7 cellular contexts compared by ENCODE assay signal in the genomic region with DNA sequence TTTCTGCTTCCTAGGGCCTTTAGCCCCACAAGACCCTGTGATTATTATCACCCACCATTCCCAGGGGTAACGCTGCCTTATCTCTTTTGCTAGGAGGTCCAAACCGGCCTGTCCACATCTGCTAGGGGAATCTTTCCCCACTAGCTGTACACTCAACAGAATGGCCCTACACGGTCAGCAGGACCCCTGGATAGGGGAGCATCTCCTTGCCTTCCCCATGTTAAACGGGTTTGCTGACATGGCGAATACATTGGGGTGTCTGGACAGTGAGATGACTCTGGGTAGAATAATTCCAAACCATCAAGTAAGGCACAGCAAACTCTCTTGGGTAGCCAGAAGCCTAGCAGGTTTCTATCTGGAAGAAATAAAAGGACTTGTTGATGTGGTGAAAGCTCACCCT. TPM values are rescaled to one million over a fixed set of nuclear protein-coding genes. Genes with fewer than 3 reads are reported as not detected.
A peak's percentile ranks its signal among the peaks of the same experiment; 100 is the strongest.
DNase-seq lines count a peak whose midpoint lies in the region; ATAC-seq, FAIRE-seq and TF ChIP-seq lines count a peak whose summit lies in the region.

No MANE protein-coding gene starts in this region.

- H3K9me3 ChIP-seq in H9 (ENCODE audit: control insufficient read depth, low read depth, low read length) (no peaks in the 10 kb centered on the region), SU-DHL-6 (ENCODE audit: insufficient read depth, low read length) (no peaks in the 10 kb centered on the region), aorta (ENCODE audit: control insufficient read depth, low read length) (no peaks in the 10 kb centered on the region)

- no peak for DNase-seq in H9
- DNase-seq in fibroblast of the aortic adventitia (ENCODE audit: low read depth): no peak
- DNase-seq in H54 (ENCODE audit: insufficient read length, low spot score): no peak
- no peak for DNase-seq in AG08395 (ENCODE audit: low spot score)
- DNase-seq in aorta: no peak

- no peak overlapping the region for H3K18ac ChIP-seq in H9 (ENCODE audit: insufficient read length, low read depth, low read length)

- peaks cover 8 to 10% of the 10 kb centered on the region in 2 experiments for H3K4me1 Mint-ChIP-seq in H9

- no peaks in the 10 kb centered on the region for H3K27me3 ChIP-seq in H9 (ENCODE audit: insufficient read depth, low read length)
- no peaks in the 10 kb centered on the region for H3K27me3 ChIP-seq in SU-DHL-6 (ENCODE audit: low read length)
- no peaks in the 10 kb centered on the region for H3K27me3 ChIP-seq in aorta (ENCODE audit: control insufficient read depth in 1 of 2, insufficient read depth in 2 of 2, low read length in 1 of 2)

- H3K9me3 Mint-ChIP-seq in H9: no peaks in the 10 kb centered on the region

- H3K36me3 ChIP-seq in SU-DHL-6 (ENCODE audit: low read length): no peaks in the 10 kb centered on the region
- no peaks in the 10 kb centered on the region for H3K36me3 ChIP-seq in aorta (ENCODE audit: control insufficient read depth in 1 of 2, insufficient read depth in 2 of 2, low read length in 1 of 2)

- no peak overlapping the region for H3K14ac ChIP-seq in H9 (ENCODE audit: insufficient read depth, low read length)

- H3K4me1 ChIP-seq in H9 (ENCODE audit: insufficient read depth, low read length) (no peaks in the 10 kb centered on the region), aorta (ENCODE audit: control insufficient read depth in 1 of 2, insufficient read depth in 2 of 2, low read length in 2 of 2) (no peaks in the 10 kb centered on the region)

- no peaks in the 10 kb centered on the region for H3K9me2 ChIP-seq in SU-DHL-6 (replicated peaks; ENCODE audit: insufficient read depth, low read length)

- peak overlapping the region; percentile 82 for H3K4me3 ChIP-seq in SU-DHL-6 (ENCODE audit: insufficient read depth, low read length, poor library complexity, severe bottlenecking)
- peak overlapping the region; percentile 94 for H3K4me3 ChIP-seq in fibroblast of the aortic adventitia (ENCODE audit: low read depth, low read length)
- peak overlapping the region in 6 of 7 experiments; percentile 38 to 70 (median 55) for H3K4me3 ChIP-seq in skin epidermis
- no peak overlapping the region for H3K4me3 ChIP-seq in aorta (ENCODE audit: low read length in 2 of 2)

- H2AFZ ChIP-seq in H9 (ENCODE audit: low read length): no peak overlapping the region
- no peak overlapping the region for H2AFZ ChIP-seq in SU-DHL-6 (ENCODE audit: low read depth, low read length, severe bottlenecking)

- H3K23ac ChIP-seq in H9 (ENCODE audit: insufficient read length, low read depth, low read length): no peak overlapping the region

- no peaks in the 10 kb centered on the region for H4K20me1 ChIP-seq in H9 (ENCODE audit: control insufficient read depth, insufficient read depth, insufficient read length)
- H4K20me1 ChIP-seq in SU-DHL-6 (ENCODE audit: low read depth, low read length): no peaks in the 10 kb centered on the region

- no peaks in the 10 kb centered on the region for H3K27me3 Mint-ChIP-seq in H9 (ENCODE audit: low read depth)

- H2BK120ac ChIP-seq in H9 (ENCODE audit: low read depth, low read length, poor library complexity, severe bottlenecking): no peak overlapping the region

- H3K56ac ChIP-seq in H9 (ENCODE audit: insufficient read length, low read depth, low read length): no peak overlapping the region

- H3T11ph ChIP-seq in H9 (ENCODE audit: low read length): no peak overlapping the region

- H2BK15ac ChIP-seq in H9 (ENCODE audit: low read depth, low read length): no peak overlapping the region

- no peak overlapping the region for H4K8ac ChIP-seq in H9 (replicated peaks; ENCODE audit: insufficient read length, low read depth, low read length)

- H3K36me3 Mint-ChIP-seq in H9 (ENCODE audit: insufficient read depth in 1 of 3, low read depth in 3 of 3): peaks cover 6 to 25% (median 17%) of the 10 kb centered on the region in 3 experiments; a peak in 6 of 7 replicates

- H3K9ac ChIP-seq in H9 (ENCODE audit: extremely low read depth, insufficient read length, low read length) (peak overlapping the region; percentile 82), SU-DHL-6 (ENCODE audit: low read length) (peak overlapping the region; percentile 74)

- no peak for FAIRE-seq in H54 (lab: Jason Lieb, UNC)

- no peaks in the 10 kb centered on the region for H3F3A ChIP-seq in SU-DHL-6 (ENCODE audit: insufficient read depth)

- H3K4me3 Mint-ChIP-seq in H9: peak overlapping the region; percentile 97

- H2BK20ac ChIP-seq in H9 (ENCODE audit: low read depth, low read length, poor library complexity, severe bottlenecking): no peak overlapping the region

- H4K91ac ChIP-seq in H9 (ENCODE audit: insufficient read length, low read depth, low read length): no peak overlapping the region

- no CpG with 5 or more reads among the region's 5 CpGs for WGBS in H9 (ENCODE audit: extremely low coverage, insufficient read length, low lambda C conversion rate)
- WGBS in aorta, 2 donors: 54 to 56% methylated on average over 5 of the region's 5 CpGs

- H3K79me1 ChIP-seq in H9 (ENCODE audit: insufficient read depth, low read depth, low read length, poor library complexity, severe bottlenecking): no peaks in the 10 kb centered on the region

- peaks cover 4% of the 10 kb centered on the region; the same call in 1 of the 2 replicates for H3K79me2 ChIP-seq in H9 (ENCODE audit: insufficient read depth, low read length)
- H3K79me2 ChIP-seq in SU-DHL-6 (ENCODE audit: insufficient read depth, low read length): peaks cover 29% of the 10 kb centered on the region

- H2BK12ac ChIP-seq in H9 (ENCODE audit: insufficient read length, low read depth, low read length): no peak overlapping the region

- peak overlapping the region in 1 of 3 experiments; percentile 98; a peak in 3 of 7 replicates for H3K27ac Mint-ChIP-seq in H9

- H3K27ac ChIP-seq in H9 (ENCODE audit: insufficient read length, low read depth, low read length) (no peak overlapping the region), SU-DHL-6 (ENCODE audit: low read depth, low read length) (no peak overlapping the region), skin epidermis (peak overlapping the region in 1 of 21 experiments; percentile 32), aorta (ENCODE audit: low read depth in 1 of 2, low read length in 2 of 2) (no peak overlapping the region)

- peaks cover 3% of the 10 kb centered on the region for H3K23me2 ChIP-seq in H9 (ENCODE audit: insufficient read length, low read depth, low read length, poor library complexity, severe bottlenecking)

- ATAC-seq in aorta (ENCODE audit: low FRiP score): no peak

- H3K4ac ChIP-seq in H9 (ENCODE audit: low read depth, low read length): no peak overlapping the region

- TF ChIP-seq CTCF in H9 (conservative IDR thresholded peaks at IDR 0.05): no peak
- no peak for TF ChIP-seq CTCF in SU-DHL-6 (IDR thresholded peaks at IDR 0.05; ENCODE audit: insufficient read depth, low read length, poor library complexity, severe bottlenecking)
- no peak for TF ChIP-seq CTCF in fibroblast of the aortic adventitia (IDR thresholded peaks at IDR 0.05; ENCODE audit: insufficient read depth, low read length)

- H2BK5ac ChIP-seq in H9 (ENCODE audit: insufficient read length, low read length): no peak overlapping the region

- H3K4me2 ChIP-seq in H9 (ENCODE audit: insufficient read depth, insufficient read length, low read length): peak overlapping the region; percentile 91
- peak overlapping the region; percentile 85 for H3K4me2 ChIP-seq in SU-DHL-6 (ENCODE audit: low read depth, low read length, poor library complexity, severe bottlenecking)

- no peak for TF ChIP-seq POLR2A in H54 (IDR thresholded peaks at IDR 0.05; ENCODE audit: low read depth, low read length)

- H2AK5ac ChIP-seq in H9 (ENCODE audit: insufficient read length, low read length): no peak overlapping the region

- H4K5ac ChIP-seq in H9 (ENCODE audit: insufficient read length, low read depth, low read length): no peak overlapping the region

- intact Hi-C loops in aorta (cut with DNase I): loop anchor here in 1 of 2 donors (1.0 kb wide), 1 partner anchor 45 kb away; no protein-coding TSS in a partner anchor

RNA-seq across cellular contexts. Expression of a gene that starts 0.7 kb away (rescaled TPM):
- total RNA-seq in H9 (2021) (30.9 and 36.7 TPM in 2 replicates), fibroblast of the aortic adventitia (ENCODE audit: low replicate concordance) (1.3 and 7.7 TPM in 2 replicates), aorta (1 to 10 TPM in 1 of 2 donors, under 1 TPM in 1; 0.94 to 2.6 TPM)
- 1 to 10 TPM in 1 of 2 donors, under 1 TPM in 1; 0.63 to 3.1 TPM for polyA plus RNA-seq in aorta

RNA-seq across cellular contexts. Expression of a gene that starts 14.0 kb away (rescaled TPM):
- total RNA-seq in H9 (2021): 50.4 and 54.2 TPM in 2 replicates
- total RNA-seq in fibroblast of the aortic adventitia (ENCODE audit: low replicate concordance): not detected in 2 replicates
- not detected for total RNA-seq in aorta
- polyA plus RNA-seq in aorta: not detected

RNA-seq across cellular contexts. Expression of a gene that starts 41.9 kb away (rescaled TPM):
- total RNA-seq in H9 (2021): 0.85 and 1.0 TPM in 2 replicates
- 22.8 and 69.4 TPM in 2 replicates for total RNA-seq in fibroblast of the aortic adventitia (ENCODE audit: low replicate concordance)
- 100 to 1,000 TPM in 1 of 2 donors, 10 to 100 TPM in 1; 45.2 to 102 TPM for total RNA-seq in aorta
- polyA plus RNA-seq in aorta: 100 to 1,000 TPM in 1 of 2 donors, 10 to 100 TPM in 1; 34.7 to 199 TPM

RNA-seq across cellular contexts. Expression of a gene that starts 48.0 kb away (rescaled TPM):
- 4.9 and 5.3 TPM in 2 replicates for total RNA-seq in H9 (2021)
- total RNA-seq in fibroblast of the aortic adventitia (ENCODE audit: low replicate concordance): 0.81 and 1.3 TPM in 2 replicates
- 10 to 100 TPM in 1 of 2 donors, 1 to 10 TPM in 1; 2.7 to 13.1 TPM for total RNA-seq in aorta
- polyA plus RNA-seq in aorta: 1 to 10 TPM; 7.4 to 7.6 TPM

RNA-seq across cellular contexts. Expression of a gene that starts 52.6 kb away (rescaled TPM):
- total RNA-seq in H9 (2021) (1.2 and 1.4 TPM in 2 replicates), fibroblast of the aortic adventitia (ENCODE audit: low replicate concordance) (4.4 and 9.5 TPM in 2 replicates), aorta (1 to 10 TPM; 5.5 to 8.8 TPM)
- polyA plus RNA-seq in aorta: 10 to 100 TPM; 12.1 to 12.2 TPM

Comparison
In these comparisons a context has a peak if more than half of its experiments do, and no peak if none do; other contexts are left out.
1. H3K4me3 ChIP-seq: peak in SU-DHL-6 (single experiment), fibroblast of the aortic adventitia (single experiment) and skin epidermis (6 of 7); none in aorta (0 of 2).
2. RNA of a gene that starts 14.0 kb away (total RNA-seq): 50.4 to 54.2 TPM in H9; not detected in fibroblast of the aortic adventitia and not detected in aorta; every median in the first group is over 10 times any median in the second.
3. RNA of a gene that starts 41.9 kb away (total RNA-seq): 45.2 to 102 TPM in aorta and 22.8 to 69.4 TPM in fibroblast of the aortic adventitia; 0.85 to 1.0 TPM in H9; every median in the first group is over 10 times any median in the second.